20 cellular contexts compared by ENCODE assay signal in the genomic region with DNA sequence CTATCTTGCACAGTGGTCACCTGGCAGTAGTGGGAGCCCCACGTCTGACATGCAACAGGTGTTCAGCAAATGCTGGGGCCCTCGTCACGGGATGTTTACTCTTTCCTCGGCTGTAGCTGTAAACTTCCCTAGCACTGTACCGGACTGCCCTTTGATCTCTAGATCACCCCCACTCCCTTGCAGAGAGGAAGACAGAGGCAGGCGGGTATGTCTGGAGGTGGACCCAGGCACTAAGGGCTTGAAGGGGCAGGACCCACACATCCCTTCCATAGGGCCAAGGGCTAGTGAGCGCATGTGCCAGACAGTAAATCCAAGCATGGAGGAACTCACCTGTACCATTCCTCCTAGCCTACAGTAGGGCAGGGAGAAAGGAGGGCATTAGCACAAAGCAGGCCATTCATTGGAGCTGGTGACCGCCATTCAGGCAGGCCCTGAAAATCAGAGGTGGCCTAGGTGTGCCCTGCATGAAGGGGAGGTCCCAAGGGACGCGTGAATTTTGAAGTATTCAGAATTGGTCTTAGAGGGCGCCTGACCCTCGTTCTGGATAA. TPM values are rescaled to one million over a fixed set of nuclear protein-coding genes. Genes with fewer than 3 reads are reported as not detected.
A peak's percentile ranks its signal among the peaks of the same experiment; 100 is the strongest.
DNase-seq lines count a peak whose midpoint lies in the region; ATAC-seq, FAIRE-seq and TF ChIP-seq lines count a peak whose summit lies in the region.
"Had no signal": no experiment of that assay in that cellular context is flagged by ENCODE, and none has a peak within 500 bp of the region (broad histone marks: within the 10 kb centered on the region; RNA-seq: fewer than 3 reads in every experiment).

No MANE protein-coding gene starts in this region.

- H3K27ac ChIP-seq in C4-2B (0 out of 2 replicates have a peak overlapping the region, but pooled peaks have one; percentile 1), H9 (ENCODE audit: insufficient read length, low read depth, low read length) (no peak overlapping the region), K562 (ENCODE audit: extremely low read depth, low read depth, low read length) (no peak overlapping the region)
- H3K27ac ChIP-seq: breast epithelium, dorsolateral prefrontal cortex had no signal

- H3K27me3 Mint-ChIP-seq in H9 (ENCODE audit: low read depth) (peaks cover 11% of the 10 kb centered on the region), nephron (ENCODE audit: low read depth) (no peaks in the 10 kb centered on the region)
- H3K27me3 Mint-ChIP-seq: activated naive CD8-positive, alpha-beta T cell treated with anti-CD3 and anti-CD28 coated beads, Interleukin-2, amount 10 ng/mL, durations not matched to agents 7 days and 5 days had no signal

- no peaks in the 10 kb centered on the region for H3K9me1 ChIP-seq in K562 (ENCODE audit: control insufficient read depth, insufficient read depth, low read length)

- H3K79me2 ChIP-seq in H9 (ENCODE audit: insufficient read depth, low read length) (no peaks in the 10 kb centered on the region; the same call in 1 of the 2 replicates), K562 (ENCODE audit: control insufficient read depth, insufficient read depth, low read length) (peaks cover 17% of the 10 kb centered on the region)

- no CpG with 5 or more reads among the region's 12 CpGs for WGBS in H9 (ENCODE audit: extremely low coverage, insufficient read length, low lambda C conversion rate)
- whole genome bisulfite sequencing in K562 (ENCODE audit: insufficient coverage, low coverage, missing lambda C conversion rate), result 75% methylated on average over 9 of the region's 12 CpGs

- POLR2A ChIA-PET in K562 (lab: Yijun Ruan, JAX), result interaction anchor here (0.5 to 2.5 kb wide), 2 partner anchors 15 to 56 kb away, joined by 3 to 15 read pairs; no protein-coding TSS in a partner anchor

- H3K4ac ChIP-seq in H9 (ENCODE audit: low read depth, low read length), result no peak overlapping the region

- H3K9me3 Mint-ChIP-seq in H9 (no peaks in the 10 kb centered on the region), nephron (no peaks in the 10 kb centered on the region)
- H3K9me3 Mint-ChIP-seq: activated naive CD8-positive, alpha-beta T cell treated with anti-CD3 and anti-CD28 coated beads, Interleukin-2, amount 10 ng/mL, durations not matched to agents 7 days and 5 days had no signal

- no peak overlapping the region for H2AFZ ChIP-seq in H9 (ENCODE audit: low read length)
- H2AFZ ChIP-seq in K562 (ENCODE audit: low read depth, low read length), result no peak overlapping the region

- H3K4me1 ChIP-seq in H9 (ENCODE audit: insufficient read depth, low read length) (no peaks in the 10 kb centered on the region; the same call in 1 of the 2 replicates), K562 (replicated peaks in 1 of 2; ENCODE audit: control insufficient read depth in 2 of 2, insufficient read depth in 2 of 2, low read length in 2 of 2) (peaks cover 16 to 31% of the 10 kb centered on the region in 2 experiments)

- H3T11ph ChIP-seq in H9 (ENCODE audit: low read length), result no peak overlapping the region

- no peak for TF ChIP-seq POLR2A in K562 (conservative IDR thresholded peaks at IDR 0.05)

- H3K4me1 Mint-ChIP-seq in H9 (peaks cover 31 to 36% of the 10 kb centered on the region in 2 experiments), nephron (peaks cover 40% of the 10 kb centered on the region)

- no peak overlapping the region for H3K56ac ChIP-seq in H9 (ENCODE audit: insufficient read length, low read depth, low read length)

- no peak overlapping the region for H4K91ac ChIP-seq in H9 (ENCODE audit: insufficient read length, low read depth, low read length)

- H2BK20ac ChIP-seq in H9 (ENCODE audit: low read depth, low read length, poor library complexity, severe bottlenecking), result no peak overlapping the region

- TF ChIP-seq CTCF in C4-2B (conservative IDR thresholded peaks at IDR 0.05), result no peak
- no peak for TF ChIP-seq CTCF in H9 (conservative IDR thresholded peaks at IDR 0.05)
- no peak for TF ChIP-seq CTCF in K562 (IDR thresholded peaks at IDR 0.05 in 2 of 3, conservative IDR thresholded peaks at IDR 0.05 in 1 of 3; ENCODE audit: insufficient read depth in 2 of 3, low read depth in 1 of 3, low read length in 3 of 3)
- no peak for TF ChIP-seq CTCF in nephron (IDR thresholded peaks at IDR 0.05; ENCODE audit: unreplicated experiment in 3 of 3)

- BruUV-seq in K562 (replicated peaks; lab: Mats Ljungman, UMichigan), result no TSS peak

- no peak overlapping the region for H2BK15ac ChIP-seq in H9 (ENCODE audit: low read depth, low read length)

- CTCF ChIA-PET in K562 (lab: Yijun Ruan, JAX; ENCODE audit: low intra/inter-chr PET ratio), result no interaction called here

- H3K4me3 Mint-ChIP-seq in H9, result peak overlapping the region in 1 of 2 experiments; percentile 23; a peak in 1 of 5 replicates
- peak overlapping the region; percentile 58 to 93 (median 68) for H3K4me3 Mint-ChIP-seq in nephron
- H3K4me3 Mint-ChIP-seq: activated naive CD8-positive, alpha-beta T cell treated with anti-CD3 and anti-CD28 coated beads, Interleukin-2, amount 10 ng/mL, durations not matched to agents 7 days and 5 days had no signal

- H2BK5ac ChIP-seq in H9 (ENCODE audit: insufficient read length, low read length), result no peak overlapping the region

- H3K9me3 ChIP-seq in H9 (ENCODE audit: control insufficient read depth, low read depth, low read length), result no peaks in the 10 kb centered on the region
- no peaks in the 10 kb centered on the region for H3K9me3 ChIP-seq in K562 (replicated peaks; ENCODE audit: control insufficient read depth, insufficient read depth, low read depth, low read length)
- H3K9me3 ChIP-seq: breast epithelium had no signal

- peaks cover 6% of the 10 kb centered on the region for H3K23me2 ChIP-seq in H9 (ENCODE audit: insufficient read length, low read depth, low read length, poor library complexity, severe bottlenecking)

- H3K36me3 Mint-ChIP-seq in H9 (ENCODE audit: insufficient read depth in 1 of 3, low read depth in 3 of 3) (peaks cover 0 to 2% (median 0%) of the 10 kb centered on the region in 3 experiments; a peak in 2 of 7 replicates), nephron (ENCODE audit: low read depth) (no peaks in the 10 kb centered on the region)
- H3K36me3 Mint-ChIP-seq: activated naive CD8-positive, alpha-beta T cell treated with anti-CD3 and anti-CD28 coated beads, Interleukin-2, amount 10 ng/mL, durations not matched to agents 7 days and 5 days had no signal

- no peak overlapping the region for H4K5ac ChIP-seq in H9 (ENCODE audit: insufficient read length, low read depth, low read length)

- no peak for TF ChIP-seq EP300 in K562 (IDR thresholded peaks at IDR 0.05; ENCODE audit: low read length)

- no peak overlapping the region for H2AK5ac ChIP-seq in H9 (ENCODE audit: insufficient read length, low read length)

- in situ Hi-C loops in K562 (cut with MboI), result no loop called here

- no peak overlapping the region for H4K8ac ChIP-seq in H9 (replicated peaks; ENCODE audit: insufficient read length, low read depth, low read length)

- H3K4me3 ChIP-seq in K562, result no peak overlapping the region
- H3K4me3 ChIP-seq: breast epithelium, dorsolateral prefrontal cortex had no signal

- no peak overlapping the region for H3K9ac ChIP-seq in H9 (ENCODE audit: extremely low read depth, insufficient read length, low read length)
- H3K9ac ChIP-seq in K562 (ENCODE audit: insufficient read depth in 1 of 2, low read depth in 2 of 2, low read length in 2 of 2), result no peak overlapping the region

- H4K20me1 ChIP-seq in H9 (ENCODE audit: control insufficient read depth, insufficient read depth, insufficient read length) (no peaks in the 10 kb centered on the region), K562 (replicated peaks; ENCODE audit: control insufficient read depth, insufficient read depth, low read length) (no peaks in the 10 kb centered on the region)

- FAIRE-seq in K562 (lab: Jason Lieb, UNC), result no peak
- FAIRE-seq: urothelium cell line had no signal

- H3K4me2 ChIP-seq in H9 (ENCODE audit: insufficient read depth, insufficient read length, low read length) (no peak overlapping the region), K562 (ENCODE audit: insufficient read depth, low read length) (no peak overlapping the region)

- H3K27ac Mint-ChIP-seq in H9 (no peak overlapping the region), nephron (peak overlapping the region; percentile 27 to 70 (median 61))
- H3K27ac Mint-ChIP-seq: activated naive CD8-positive, alpha-beta T cell treated with anti-CD3 and anti-CD28 coated beads, Interleukin-2, amount 10 ng/mL, durations not matched to agents 7 days and 5 days had no signal

- H3K18ac ChIP-seq in H9 (ENCODE audit: insufficient read length, low read depth, low read length), result peak overlapping the region; percentile 66

- no peak overlapping the region for H3K23ac ChIP-seq in H9 (ENCODE audit: insufficient read length, low read depth, low read length)

- no peaks in the 10 kb centered on the region; the same call in 2 of the 3 replicates for H3K36me3 ChIP-seq in K562 (ENCODE audit: control insufficient read depth, insufficient read depth, low read length)
- H3K36me3 ChIP-seq: breast epithelium had no signal

- no peak for ATAC-seq in K562

- H2BK12ac ChIP-seq in H9 (ENCODE audit: insufficient read length, low read depth, low read length), result no peak overlapping the region

- DNase-seq in H9 (peak; percentile 72), K562 (ENCODE audit: extremely low read depth in 1 of 4, low spot score in 3 of 4) (no peak), hippocampal formation (lab: John Stamatoyannopoulos, UW) (no peak), NCI-H748 treated with DMSO at 0.1 percent for 48 hours (lab: John Stamatoyannopoulos, UW) (no peak), glomerular visceral epithelial cell (ENCODE audit: extremely low spot score) (no peak)
- DNase-seq in activated CD4-positive, CD25-positive, alpha-beta regulatory T cell treated with anti-CD3 and anti-CD28 coated beads, Interleukin-2, amount 50 U/mL, for 72 hours, result no peak
- DNase-seq: activated CD4-positive, alpha-beta T cell treated with anti-CD3 and anti-CD28 coated beads, Interleukin-2, amount 50 U/mL, for 4 hours; activated naive CD8-positive, alpha-beta T cell treated with anti-CD3 and anti-CD28 coated beads, Interleukin-2, amount 10 ng/mL, durations not matched to agents 7 days and 5 days; activated T-cell treated with anti-CD3 and anti-CD28 coated beads, Interleukin-2, amount 50 U/mL, for 1 hour; dorsolateral prefrontal cortex; GDM1; GOT3; head of caudate nucleus; NCI-H187 treated with DMSO at 0.1 percent for 48 hours; NCI-H526 treated with DMSO at 0.1 percent for 48 hours; stimulated activated naive CD4-positive, alpha-beta T cell had no signal

- no peak for TF ChIP-seq RAD21 in K562 (CRISPR knock-in tag; conservative IDR thresholded peaks at IDR 0.05 in 1 of 2, IDR thresholded peaks at IDR 0.05 in 1 of 2)

- H3K79me1 ChIP-seq in H9 (ENCODE audit: insufficient read depth, low read depth, low read length, poor library complexity, severe bottlenecking), result no peaks in the 10 kb centered on the region

- no peak overlapping the region for H2BK120ac ChIP-seq in H9 (ENCODE audit: low read depth, low read length, poor library complexity, severe bottlenecking)

- H3K14ac ChIP-seq in H9 (ENCODE audit: insufficient read depth, low read length), result no peak overlapping the region

- H3K27me3 ChIP-seq in H9 (ENCODE audit: insufficient read depth, low read length) (no peaks in the 10 kb centered on the region), K562 (ENCODE audit: control insufficient read depth in 2 of 2, insufficient read depth in 2 of 2, low read length in 2 of 2) (no peaks in the 10 kb centered on the region)
- H3K27me3 ChIP-seq: breast epithelium had no signal

- intact Hi-C loops in K562 (cut with micrococcal nuclease), result no loop called here

RNA-seq across cellular contexts. Expression of gene SMTN, which starts 1.9 kb away (rescaled TPM):
- total RNA-seq in H9 (2021), result 21.1 and 23.4 TPM in 2 replicates
- total RNA-seq in K562 (2011; cell fraction: chromatin; rRNA removed; ENCODE audit: low replicate concordance), result 49.3 and 111 TPM in 2 replicates
- total RNA-seq in K562 (2011; cell fraction: nucleolus; rRNA removed), result 49.2 and 65.0 TPM in 2 replicates
- total RNA-seq in K562 (2011; cell fraction: nucleoplasm; rRNA removed), result 48.8 and 58.2 TPM in 2 replicates
- 17.8 and 22.3 TPM in 2 replicates for total RNA-seq in K562 (2014; rRNA removed)
- total RNA-seq in K562 (2014; rRNA removed; fragmentation: Illumina TruSeq; extraction: Trizol), result 8.8 and 11.1 TPM in 2 replicates
- 16.0 and 16.1 TPM in 2 replicates for total RNA-seq in K562 (2015; rRNA removed; fragmentation: Illumina TruSeq; extraction: Trizol)
- 39.9 and 41.1 TPM in 2 replicates for total RNA-seq in K562 (2021)
- polyA plus RNA-seq in K562 (2011; rRNA removed), result 7.7 and 13.7 TPM in 2 replicates
- polyA plus RNA-seq in K562 (2011; cell fraction: cytosol; rRNA removed), result 9.0 and 10.3 TPM in 2 replicates
- 70.1 and 84.9 TPM in 2 replicates for polyA plus RNA-seq in K562 (2011; cell fraction: nucleus; rRNA removed)
- polyA plus RNA-seq in K562 (2012), result 22.9 and 23.5 TPM in 2 replicates
- 17.6 and 28.4 TPM in 2 replicates for polyA plus RNA-seq in K562 (2014; fragmentation: Illumina TruSeq; extraction: Trizol)
- 1 to 10 TPM; 2.5 to 3.4 TPM for polyA plus RNA-seq in K562 (2014; fragmentation: Nextera tagmentation; extraction: Ambion mirVana)
- polyA plus RNA-seq in K562 (2014; rRNA removed), result 20.6 and 25.5 TPM in 2 replicates
- polyA minus RNA-seq in K562 (2011; rRNA and poly(A)+ RNA removed), result 4.6 and 7.0 TPM in 2 replicates
- polyA minus RNA-seq in K562 (2011; cell fraction: cytosol; rRNA and poly(A)+ RNA removed), result 8.3 and 14.4 TPM in 2 replicates
- polyA minus RNA-seq in K562 (2011; cell fraction: nucleus; rRNA and poly(A)+ RNA removed), result 24.6 and 28.2 TPM in 2 replicates

RNA-seq across cellular contexts. Expression of gene SELENOM, which starts 28.2 kb away (rescaled TPM):
- total RNA-seq in H9 (2021) (18.6 and 20.1 TPM in 2 replicates), K562 (2014; rRNA removed) (6.9 and 10.8 TPM in 2 replicates), K562 (2014; rRNA removed; fragmentation: Illumina TruSeq; extraction: Trizol) (1.2 and 1.8 TPM in 2 replicates), K562 (2015; rRNA removed; fragmentation: Illumina TruSeq; extraction: Trizol) (3.7 and 4.1 TPM in 2 replicates), K562 (2021) (8.5 and 10.9 TPM in 2 replicates)
- 7.3 and 13.3 TPM in 2 replicates for total RNA-seq in K562 (2011; cell fraction: chromatin; rRNA removed; ENCODE audit: low replicate concordance)
- total RNA-seq in K562 (2011; cell fraction: nucleolus; rRNA removed), result 15.5 and 16.3 TPM in 2 replicates
- total RNA-seq in K562 (2011; cell fraction: nucleoplasm; rRNA removed), result 10.6 and 15.3 TPM in 2 replicates
- polyA plus RNA-seq in K562 (2011; rRNA removed) (4.2 and 7.1 TPM in 2 replicates), K562 (2014; fragmentation: Illumina TruSeq; extraction: Trizol) (2.8 and 5.8 TPM in 2 replicates), K562 (2014; fragmentation: Nextera tagmentation; extraction: Ambion mirVana) (1 to 10 TPM; 1.2 to 2.9 TPM), K562 (2014; rRNA removed) (10.0 and 10.6 TPM in 2 replicates)
- 19.5 and 31.1 TPM in 2 replicates for polyA plus RNA-seq in K562 (2011; cell fraction: cytosol; rRNA removed)
- 11.9 and 13.4 TPM in 2 replicates for polyA plus RNA-seq in K562 (2011; cell fraction: nucleus; rRNA removed)
- 6.7 and 19.8 TPM in 2 replicates for polyA plus RNA-seq in K562 (2012)
- polyA minus RNA-seq in K562 (2011; rRNA and poly(A)+ RNA removed), result 1.7 and 2.3 TPM in 2 replicates
- polyA minus RNA-seq in K562 (2011; cell fraction: cytosol; rRNA and poly(A)+ RNA removed), result 5.2 TPM in 1 of 2 replicates, not detected in the other
- 5.5 and 9.0 TPM in 2 replicates for polyA minus RNA-seq in K562 (2011; cell fraction: nucleus; rRNA and poly(A)+ RNA removed)

RNA-seq across cellular contexts. Expression of gene INPP5J, which starts 43.6 kb away (rescaled TPM):
- total RNA-seq in H9 (2021) (4.7 and 4.9 TPM in 2 replicates), K562 (2014; rRNA removed) (5.9 and 6.4 TPM in 2 replicates), K562 (2014; rRNA removed; fragmentation: Illumina TruSeq; extraction: Trizol) (1.9 and 2.7 TPM in 2 replicates), K562 (2015; rRNA removed; fragmentation: Illumina TruSeq; extraction: Trizol) (5.8 and 6.7 TPM in 2 replicates), K562 (2021) (6.3 and 7.0 TPM in 2 replicates)
- total RNA-seq in K562 (2011; cell fraction: chromatin; rRNA removed; ENCODE audit: low replicate concordance), result 1.5 and 3.2 TPM in 2 replicates
- total RNA-seq in K562 (2011; cell fraction: nucleolus; rRNA removed), result 1.2 and 3.2 TPM in 2 replicates
- 2.4 and 2.7 TPM in 2 replicates for total RNA-seq in K562 (2011; cell fraction: nucleoplasm; rRNA removed)
- polyA plus RNA-seq in K562 (2011; rRNA removed) (1.6 and 21.8 TPM in 2 replicates), K562 (2014; fragmentation: Illumina TruSeq; extraction: Trizol) (4.8 and 5.4 TPM in 2 replicates), K562 (2014; fragmentation: Nextera tagmentation; extraction: Ambion mirVana) (under 1 TPM; 0.10 to 0.78 TPM), K562 (2014; rRNA removed) (5.4 and 6.0 TPM in 2 replicates)
- 4.8 and 29.8 TPM in 2 replicates for polyA plus RNA-seq in K562 (2011; cell fraction: cytosol; rRNA removed)
- 4.7 and 21.8 TPM in 2 replicates for polyA plus RNA-seq in K562 (2011; cell fraction: nucleus; rRNA removed)
- 6.0 and 10.4 TPM in 2 replicates for polyA plus RNA-seq in K562 (2012)
- 1.2 and 7.5 TPM in 2 replicates for polyA minus RNA-seq in K562 (2011; rRNA and poly(A)+ RNA removed)
- 1.4 and 21.9 TPM in 2 replicates for polyA minus RNA-seq in K562 (2011; cell fraction: cytosol; rRNA and poly(A)+ RNA removed)
- polyA minus RNA-seq in K562 (2011; cell fraction: nucleus; rRNA and poly(A)+ RNA removed), result 0.81 and 6.4 TPM in 2 replicates

Comparison
In these comparisons a context has a peak if more than half of its experiments do, and no peak if none do; other contexts are left out.
1. H3K27ac Mint-ChIP-seq: peak in nephron (3 of 3); none in H9 (0 of 3).